In genomic region chr15:84863480-84864428, GRCh38 we compare ENCODE assay signal across 1 cellular context.
TF ChIP-seq lines count a peak whose summit lies in the region.

No MANE protein-coding gene starts in this region.

TF ChIP-seq in WTC11, 78 proteins besides CTCF, POLR2A, EP300 and RAD21 (continued from another document):
- no peak for TF ChIP-seq ZNF532 (CRISPR knock-in tag; IDR thresholded peaks at IDR 0.05; ENCODE audit: borderline replicate concordance)
- no peak for TF ChIP-seq GTF2I (CRISPR knock-in tag; conservative IDR thresholded peaks at IDR 0.05)
- TF ChIP-seq GABPB1 (CRISPR knock-in tag; IDR thresholded peaks at IDR 0.05) = no peak
- no peak for TF ChIP-seq OVOL2 (CRISPR knock-in tag; IDR thresholded peaks at IDR 0.05; ENCODE audit: borderline replicate concordance)
- TF ChIP-seq NFYB (CRISPR knock-in tag; conservative IDR thresholded peaks at IDR 0.05; ENCODE audit: low read depth) = no peak
- no peak for TF ChIP-seq MYBL2 (CRISPR knock-in tag; IDR thresholded peaks at IDR 0.05)
- TF ChIP-seq ZNF416 (CRISPR knock-in tag; IDR thresholded peaks at IDR 0.05) = no peak
- no peak for TF ChIP-seq FOXK1 (CRISPR knock-in tag; IDR thresholded peaks at IDR 0.05)
- TF ChIP-seq MXD4 (CRISPR knock-in tag; IDR thresholded peaks at IDR 0.05; ENCODE audit: borderline replicate concordance) = no peak
- TF ChIP-seq RELA (CRISPR knock-in tag; IDR thresholded peaks at IDR 0.05; ENCODE audit: borderline replicate concordance) = no peak
- no peak for TF ChIP-seq SMAD3 (CRISPR knock-in tag; IDR thresholded peaks at IDR 0.05; ENCODE audit: borderline replicate concordance)
- TF ChIP-seq ZNF396 (CRISPR knock-in tag; IDR thresholded peaks at IDR 0.05; ENCODE audit: borderline replicate concordance) = no peak
- TF ChIP-seq E2F1 (CRISPR knock-in tag; IDR thresholded peaks at IDR 0.05) = no peak
- TF ChIP-seq ZNF671 (CRISPR knock-in tag; IDR thresholded peaks at IDR 0.05) = no peak
